ENCODE assay signal across 8 cellular contexts in the genomic region with DNA sequence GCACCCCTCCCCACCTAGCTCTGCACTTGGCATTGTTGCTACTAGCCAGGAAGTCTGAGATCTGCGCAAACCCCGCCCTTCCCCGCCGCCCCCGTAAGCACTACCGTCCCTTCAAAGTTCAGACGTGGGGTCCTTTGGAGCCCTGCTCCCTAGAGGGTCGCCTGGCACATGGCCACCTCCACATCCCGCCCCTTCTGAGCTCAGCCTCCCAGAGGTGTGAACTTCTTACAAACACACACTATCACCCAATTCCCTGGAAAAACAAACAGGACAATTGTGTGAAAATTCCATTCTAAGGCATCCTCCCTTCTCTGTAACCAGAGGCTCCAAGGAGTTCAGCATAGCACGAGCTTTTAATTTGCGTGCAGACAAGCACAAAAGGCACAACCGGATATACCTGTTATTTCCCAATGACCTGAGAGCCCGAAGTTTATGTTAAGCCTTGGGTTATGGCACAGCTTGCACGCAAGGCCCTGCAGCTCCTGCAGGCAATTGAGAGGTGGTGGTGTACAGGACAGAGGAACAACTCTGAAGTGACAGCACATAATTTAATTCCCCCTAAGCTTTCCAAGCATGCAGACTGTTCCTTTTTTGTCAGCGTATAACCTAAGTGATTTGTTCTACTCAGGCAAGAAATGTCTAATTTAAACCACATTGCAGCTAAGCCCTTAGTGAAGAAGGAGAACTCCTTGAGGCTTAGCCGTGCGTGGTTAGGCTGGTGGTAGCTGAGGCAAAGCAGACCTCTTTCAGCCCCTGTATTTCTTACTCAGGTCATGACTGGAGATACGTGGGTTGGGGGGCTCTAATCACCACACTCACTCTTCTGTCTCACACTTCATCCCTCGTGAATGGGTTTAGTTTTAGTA. TPM values are rescaled to one million over a fixed set of nuclear protein-coding genes. Genes with fewer than 3 reads are reported as not detected.
A peak's percentile ranks its signal among the peaks of the same experiment; 100 is the strongest.
DNase-seq lines count a peak whose midpoint lies in the region; ATAC-seq and TF ChIP-seq lines count a peak whose summit lies in the region.

No MANE protein-coding gene starts in this region.

- H3K27ac Mint-ChIP-seq in activated T-helper 2 cell treated with anti-CD3 and anti-CD28 coated beads, Interferon-gamma antibody, Interleukin-2, Interleukin-4, amounts not matched to agents 10 μg/mL and 5 μg/mL and 100 μg/mL, durations not matched to agents 14 hours and 24 hours and 36 hours = no peak overlapping the region

- H3K4me3 Mint-ChIP-seq in activated T-helper 2 cell treated with anti-CD3 and anti-CD28 coated beads, Interferon-gamma antibody, Interleukin-2, Interleukin-4, amounts not matched to agents 10 μg/mL and 5 μg/mL and 100 μg/mL, durations not matched to agents 14 hours and 24 hours and 36 hours (ENCODE audit: low read depth) = no peak overlapping the region

- no peaks in the 10 kb centered on the region for H3K9me3 Mint-ChIP-seq in activated T-helper 2 cell treated with anti-CD3 and anti-CD28 coated beads, Interferon-gamma antibody, Interleukin-2, Interleukin-4, amounts not matched to agents 10 μg/mL and 5 μg/mL and 100 μg/mL, durations not matched to agents 14 hours and 24 hours and 36 hours

- DNase-seq in GM13977 (ENCODE audit: low spot score) = peak; percentile 31
- DNase-seq in amniotic epithelial cell (ENCODE audit: low read depth) = peak; percentile 79
- DNase-seq in middle frontal gyrus (ENCODE audit: extremely low spot score, low spot score) = peak; percentile 3
- DNase-seq in activated T-helper 2 cell treated with anti-CD3 and anti-CD28 coated beads, Interferon-gamma antibody, Interleukin-2, Interleukin-4, amounts not matched to agents 10 μg/mL and 5 μg/mL and 100 μg/mL, durations not matched to agents 14 hours and 24 hours and 36 hours (ENCODE audit: low spot score) = no peak
- DNase-seq in EL = no peak
- DNase-seq in NCI-H446 (lab: John Stamatoyannopoulos, UW) = no peak
- no peak for DNase-seq in dedifferentiated amniotic fluid mesenchymal stem cell (ENCODE audit: extremely low spot score)

- TF ChIP-seq CTCF in GM13977 (IDR thresholded peaks at IDR 0.05; ENCODE audit: extremely low read depth, insufficient read depth, missing control alignments) = no peak

- intact Hi-C loops in activated T-helper 2 cell treated with anti-CD3 and anti-CD28 coated beads, Interferon-gamma antibody, Interleukin-2, Interleukin-4, amounts not matched to agents 10 μg/mL and 5 μg/mL and 100 μg/mL, durations not matched to agents 14 hours and 24 hours and 36 hours (cut with micrococcal nuclease) = no loop called here

- H3K36me3 Mint-ChIP-seq in activated T-helper 2 cell treated with anti-CD3 and anti-CD28 coated beads, Interferon-gamma antibody, Interleukin-2, Interleukin-4, amounts not matched to agents 10 μg/mL and 5 μg/mL and 100 μg/mL, durations not matched to agents 14 hours and 24 hours and 36 hours (ENCODE audit: low read depth) = no peaks in the 10 kb centered on the region

- peaks cover 44% of the 10 kb centered on the region for H3K4me1 Mint-ChIP-seq in activated T-helper 2 cell treated with anti-CD3 and anti-CD28 coated beads, Interferon-gamma antibody, Interleukin-2, Interleukin-4, amounts not matched to agents 10 μg/mL and 5 μg/mL and 100 μg/mL, durations not matched to agents 14 hours and 24 hours and 36 hours (ENCODE audit: low read depth)

- H3K27me3 Mint-ChIP-seq in activated T-helper 2 cell treated with anti-CD3 and anti-CD28 coated beads, Interferon-gamma antibody, Interleukin-2, Interleukin-4, amounts not matched to agents 10 μg/mL and 5 μg/mL and 100 μg/mL, durations not matched to agents 14 hours and 24 hours and 36 hours (ENCODE audit: low read depth) = peaks cover 36% of the 10 kb centered on the region

- peak; percentile 64 for ATAC-seq in HG03354 (IDR thresholded peaks at IDR 0.05; ENCODE audit: poor library complexity, severe bottlenecking, unreplicated experiment)

- in situ Hi-C loops in GM13977 (cut with MboI; ENCODE audit: low pct_unique_long_range_greater_than_20kb, low sequenced_read_pairs, unreplicated experiment) = no loop called here

RNA-seq across cellular contexts. Expression of a gene that starts 20.3 kb away (rescaled TPM):
- total RNA-seq in activated T-helper 2 cell treated with anti-CD3 and anti-CD28 coated beads, Interferon-gamma antibody, Interleukin-2, Interleukin-4, amounts not matched to agents 10 μg/mL and 5 μg/mL and 100 μg/mL, durations not matched to agents 14 hours and 24 hours and 36 hours = 8.6 and 10.9 TPM in 2 replicates

Comparison
In these comparisons a context has a peak if more than half of its experiments do, and no peak if none do; other contexts are left out.
1. DNase-seq: peak in GM13977 (single experiment), amniotic epithelial cell (single experiment) and middle frontal gyrus (single experiment); none in activated T-helper 2 cell treated with anti-CD3 and anti-CD28 coated beads, Interferon-gamma antibody, Interleukin-2, Interleukin-4, amounts not matched to agents 10 μg/mL and 5 μg/mL and 100 μg/mL, durations not matched to agents 14 hours and 24 hours and 36 hours (single experiment), EL (single experiment), NCI-H446 (0 of 2) and dedifferentiated amniotic fluid mesenchymal stem cell (single experiment).